In genomic region chr16:60166111-60166510, GRCh38 we compare ENCODE assay signal across 21 cellular contexts.
"Had no signal": no experiment of that assay in that cellular context is flagged by ENCODE, and none has a peak within 500 bp of the region (broad histone marks: within the 10 kb centered on the region; RNA-seq: fewer than 3 reads in every experiment).

No MANE protein-coding gene starts in this region.

- H3K4me2 ChIP-seq: hepatocyte had no signal

- H3K4me3 ChIP-seq: coronary artery, hepatocyte, lung, prostate gland, right lobe of liver, tibial nerve had no signal

- DNase-seq: effector CD4-positive, alpha-beta T cell; endodermal cell; head of caudate nucleus; left colon; left ventricle myocardium superior; mesendoderm; naive thymus-derived CD4-positive, alpha-beta T cell; nephron progenitor cell; retina; right lobe of liver; stimulated activated CD4-positive, alpha-beta T cell treated with anti-CD3 and anti-CD28 coated beads, Interleukin-4, amount 100 ng/mL, for 1 hour; stimulated activated CD8-positive, alpha-beta memory T cell treated with anti-CD3 and anti-CD28 coated beads, Interleukin-4, amount 100 ng/mL, for 48 hours; stimulated activated naive CD8-positive, alpha-beta T cell treated with anti-CD3 and anti-CD28 coated beads, Interleukin-15, Interleukin-2, amounts not matched to agents 100 U/mL and 50 U/mL, for 24 hours had no signal

- H3K27me3 ChIP-seq: hepatocyte, right lobe of liver, tibial nerve had no signal

- ATAC-seq: esophagus mucosa; left colon; left ventricle myocardium superior; naive thymus-derived CD4-positive, alpha-beta T cell; right lobe of liver; stimulated activated effector memory CD8-positive, alpha-beta T cell treated with anti-CD3 and anti-CD28 coated beads, Interleukin-12 subunit alpha, Interleukin-12 subunit beta, amount 100 ng/mL, for 72 hours; stimulated activated naive CD8-positive, alpha-beta T cell treated with anti-CD3 and anti-CD28 coated beads, Interleukin-15, Interleukin-2, amounts not matched to agents 100 U/mL and 50 U/mL, for 24 hours had no signal

- H2AFZ ChIP-seq: hepatocyte, parathyroid adenoma had no signal

- H3K36me3 ChIP-seq: prostate gland, right lobe of liver, tibial nerve had no signal

- H3K9me3 ChIP-seq: prostate gland, right lobe of liver, tibial nerve had no signal

- H3K9ac ChIP-seq: parathyroid adenoma had no signal

- H3K4me1 ChIP-seq: parathyroid adenoma, prostate gland, right lobe of liver, tibial nerve had no signal

- H3K79me2 ChIP-seq: hepatocyte, parathyroid adenoma had no signal

- H3K27ac ChIP-seq: coronary artery, hepatocyte, parathyroid adenoma, prostate gland, right lobe of liver, tibial nerve had no signal
